Comparison of ENCODE assay signal across 18 cellular contexts in the genomic region with DNA sequence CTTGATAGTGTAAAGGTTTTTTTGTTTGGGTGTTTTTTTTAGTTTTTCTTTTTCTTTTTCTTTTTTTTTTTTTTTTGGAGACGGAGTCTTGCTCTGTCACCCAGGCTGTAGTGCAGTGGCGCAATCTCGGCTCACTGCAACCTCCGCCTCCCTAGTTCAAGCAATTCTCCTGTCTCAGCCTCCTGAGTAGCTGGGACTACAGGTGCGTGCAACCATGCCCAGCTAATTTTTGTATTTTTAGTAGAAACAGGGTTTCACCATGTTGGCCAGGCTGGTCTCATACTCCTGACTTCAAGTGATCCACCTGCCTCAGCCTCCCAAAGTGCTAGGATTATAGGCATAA. TPM values are rescaled to one million over a fixed set of nuclear protein-coding genes. Genes with fewer than 3 reads are reported as not detected.
"Had no signal": no experiment of that assay in that cellular context is flagged by ENCODE, and none has a peak within 500 bp of the region (broad histone marks: within the 10 kb centered on the region; RNA-seq: fewer than 3 reads in every experiment).

No MANE protein-coding gene starts in this region.

RNA-seq across cellular contexts. Expression of gene C3orf85, which starts 3.1 kb away (rescaled TPM):
- total RNA-seq: activated B cell treated with CpG ODN at 0.5 μM for 24 hours; activated CD4-positive, alpha-beta memory T cell treated with anti-CD3 and anti-CD28 coated beads for 36 hours; activated CD4-positive, alpha-beta T cell treated with anti-CD3 and anti-CD28 coated beads, Interleukin-2, amount 10 ng/mL, durations not matched to agents 24 days and 14 days; activated CD8-positive, alpha-beta memory T cell treated with anti-CD3 and anti-CD28 coated beads for 36 hours; activated CD8-positive, alpha-beta T cell treated with anti-CD3 and anti-CD28 coated beads for 36 hours; activated naive CD4-positive, alpha-beta T cell treated with anti-CD3 and anti-CD28 coated beads for 36 hours; activated naive CD4-positive, alpha-beta T cell treated with anti-CD3 and anti-CD28 coated beads, Interleukin-2, amount 50 U/mL, for 72 hours; activated naive CD8-positive, alpha-beta T cell treated with anti-CD3 and anti-CD28 coated beads for 36 hours; activated T-cell treated with anti-CD3 and anti-CD28 coated beads, Interleukin-2, amount 50 U/mL, for 4 hours; activated T-cell treated with anti-CD3 and anti-CD28 coated beads, Interleukin-2, amount 50 U/mL, for 72 hours; activated T-helper 1 cell treated with anti-CD3 and anti-CD28 coated beads, Interleukin-12 subunit alpha, Interleukin-12 subunit beta, Interleukin-2, Interleukin-4 antibody, amounts not matched to agents 30 ng/mL and 10 ng/mL and 1 ng/mL, durations not matched to agents 14 hours and 24 hours and 36 hours; activated T-helper 17 cell treated with anti-CD3 and anti-CD28 coated beads, Interleukin-2, amount 50 U/mL, for 72 hours; adrenal gland; aorta; astrocyte; body of pancreas; breast epithelium; cardiac septum had no signal
- polyA plus RNA-seq: adrenal gland had no signal

RNA-seq across cellular contexts. Expression of gene MORC1, which starts 15.5 kb away (rescaled TPM):
- total RNA-seq: activated B cell treated with CpG ODN at 0.5 μM for 24 hours; activated CD4-positive, alpha-beta memory T cell treated with anti-CD3 and anti-CD28 coated beads for 36 hours; activated CD4-positive, alpha-beta T cell treated with anti-CD3 and anti-CD28 coated beads, Interleukin-2, amount 10 ng/mL, durations not matched to agents 24 days and 14 days; activated CD8-positive, alpha-beta memory T cell treated with anti-CD3 and anti-CD28 coated beads for 36 hours; activated CD8-positive, alpha-beta T cell treated with anti-CD3 and anti-CD28 coated beads for 36 hours; activated naive CD4-positive, alpha-beta T cell treated with anti-CD3 and anti-CD28 coated beads for 36 hours; activated naive CD4-positive, alpha-beta T cell treated with anti-CD3 and anti-CD28 coated beads, Interleukin-2, amount 50 U/mL, for 72 hours; activated naive CD8-positive, alpha-beta T cell treated with anti-CD3 and anti-CD28 coated beads for 36 hours; activated T-cell treated with anti-CD3 and anti-CD28 coated beads, Interleukin-2, amount 50 U/mL, for 4 hours; activated T-cell treated with anti-CD3 and anti-CD28 coated beads, Interleukin-2, amount 50 U/mL, for 72 hours; activated T-helper 1 cell treated with anti-CD3 and anti-CD28 coated beads, Interleukin-12 subunit alpha, Interleukin-12 subunit beta, Interleukin-2, Interleukin-4 antibody, amounts not matched to agents 30 ng/mL and 10 ng/mL and 1 ng/mL, durations not matched to agents 14 hours and 24 hours and 36 hours; aorta; astrocyte; body of pancreas; cardiac septum had no signal
- polyA plus RNA-seq: aorta had no signal
